ENCODE assay signal across 9 cellular contexts in genomic region chrX:74449322-74449936, GRCh38.
DNase-seq lines count a peak whose midpoint lies in the region.
"Had no signal": no experiment of that assay in that cellular context is flagged by ENCODE, and none has a peak within 500 bp of the region (broad histone marks: within the 10 kb centered on the region; RNA-seq: fewer than 3 reads in every experiment).

No MANE protein-coding gene starts in this region.

- H3K9me3 Mint-ChIP-seq in activated naive CD4-positive, alpha-beta T cell treated with anti-CD3 and anti-CD28 coated beads, Interleukin-2, amount 50 U/mL, for 24 hours: no peaks in the 10 kb centered on the region
- no peaks in the 10 kb centered on the region for H3K9me3 Mint-ChIP-seq in T-helper 2 cell treated with Interferon-gamma antibody and Interleukin-4, amounts not matched to agents 5 μg/mL and 100 μg/mL, for 36 hours

- no peaks in the 10 kb centered on the region for H3K27me3 Mint-ChIP-seq in activated naive CD4-positive, alpha-beta T cell treated with anti-CD3 and anti-CD28 coated beads, Interleukin-2, amount 50 U/mL, for 24 hours
- H3K27me3 Mint-ChIP-seq in T-helper 2 cell treated with Interferon-gamma antibody and Interleukin-4, amounts not matched to agents 5 μg/mL and 100 μg/mL, for 36 hours (ENCODE audit: low read depth): no peaks in the 10 kb centered on the region

- no peaks in the 10 kb centered on the region for H3K36me3 Mint-ChIP-seq in activated naive CD4-positive, alpha-beta T cell treated with anti-CD3 and anti-CD28 coated beads, Interleukin-2, amount 50 U/mL, for 24 hours
- no peaks in the 10 kb centered on the region for H3K36me3 Mint-ChIP-seq in T-helper 2 cell treated with Interferon-gamma antibody and Interleukin-4, amounts not matched to agents 5 μg/mL and 100 μg/mL, for 36 hours (ENCODE audit: low read depth)

- H3K27ac Mint-ChIP-seq in activated naive CD4-positive, alpha-beta T cell treated with anti-CD3 and anti-CD28 coated beads, Interleukin-2, amount 50 U/mL, for 24 hours: peak overlapping the region; percentile 10
- no peak overlapping the region for H3K27ac Mint-ChIP-seq in T-helper 2 cell treated with Interferon-gamma antibody and Interleukin-4, amounts not matched to agents 5 μg/mL and 100 μg/mL, for 36 hours

- DNase-seq in NCI-H1105 treated with DMSO at 0.1 percent for 48 hours (lab: John Stamatoyannopoulos, UW) (peak; percentile 8), NCI-H1105 (lab: John Stamatoyannopoulos, UW) (no peak), NCI-H2171 (lab: John Stamatoyannopoulos, UW) (peak; percentile 4), ACHN (no peak), hippocampal formation (lab: John Stamatoyannopoulos, UW) (no peak)
- peak; percentile 4 for DNase-seq in stimulated activated CD4-positive, alpha-beta T cell treated with anti-CD3 and anti-CD28 coated beads, Interleukin-12 subunit alpha, Interleukin-12 subunit beta, amount 100 ng/mL, for 4 hours
- DNase-seq in T-helper 2 cell treated with Interferon-gamma antibody and Interleukin-4, amounts not matched to agents 5 μg/mL and 100 μg/mL, for 36 hours (ENCODE audit: low spot score): no peak
- DNase-seq: NCI-H774 had no signal

- in situ Hi-C loops in ACHN (cut with HindIII; ENCODE audit: low pct_ligation_motif_present, low pct_unique_long_range_greater_than_20kb, low sequenced_read_pairs): no loop called here

- H3K4me3 Mint-ChIP-seq in activated naive CD4-positive, alpha-beta T cell treated with anti-CD3 and anti-CD28 coated beads, Interleukin-2, amount 50 U/mL, for 24 hours: no peak overlapping the region
- H3K4me3 Mint-ChIP-seq in T-helper 2 cell treated with Interferon-gamma antibody and Interleukin-4, amounts not matched to agents 5 μg/mL and 100 μg/mL, for 36 hours: no peak overlapping the region

- peaks cover 11% of the 10 kb centered on the region for H3K4me1 Mint-ChIP-seq in activated naive CD4-positive, alpha-beta T cell treated with anti-CD3 and anti-CD28 coated beads, Interleukin-2, amount 50 U/mL, for 24 hours
- peaks cover 4% of the 10 kb centered on the region for H3K4me1 Mint-ChIP-seq in T-helper 2 cell treated with Interferon-gamma antibody and Interleukin-4, amounts not matched to agents 5 μg/mL and 100 μg/mL, for 36 hours (ENCODE audit: low read depth)

Comparison
In these comparisons a context has a peak if more than half of its experiments do, and no peak if none do; other contexts are left out.
1. DNase-seq: peak in NCI-H1105 treated with DMSO at 0.1 percent for 48 hours (single experiment), NCI-H2171 (single experiment) and stimulated activated CD4-positive, alpha-beta T cell treated with anti-CD3 and anti-CD28 coated beads, Interleukin-12 subunit alpha, Interleukin-12 subunit beta, amount 100 ng/mL, for 4 hours (single experiment); none in NCI-H1105 (single experiment), ACHN (single experiment), hippocampal formation (0 of 2) and T-helper 2 cell treated with Interferon-gamma antibody and Interleukin-4, amounts not matched to agents 5 μg/mL and 100 μg/mL, for 36 hours (single experiment).